21 cellular contexts compared by ENCODE assay signal in genomic region chr2:149065236-149065635, GRCh38. TPM values are rescaled to one million over a fixed set of nuclear protein-coding genes. Genes with fewer than 3 reads are reported as not detected.
DNase-seq lines count a peak whose midpoint lies in the region; ATAC-seq, FAIRE-seq and TF ChIP-seq lines count a peak whose summit lies in the region.
"Had no signal": no experiment of that assay in that cellular context is flagged by ENCODE, and none has a peak within 500 bp of the region (broad histone marks: within the 10 kb centered on the region; RNA-seq: fewer than 3 reads in every experiment).

No MANE protein-coding gene starts in this region.

- no peaks in the 10 kb centered on the region for H3K79me2 ChIP-seq in HepG2 (ENCODE audit: insufficient read depth, low read length)

- no peak overlapping the region for H3K27ac ChIP-seq in HepG2 (ENCODE audit: extremely low read length, insufficient read depth, low read length)
- H3K27ac ChIP-seq in right lobe of liver, result no peak overlapping the region
- no peak overlapping the region for H3K27ac ChIP-seq in foreskin keratinocyte
- H3K27ac ChIP-seq: prostate gland, WERI-Rb-1 had no signal

- DNase-seq in HepG2 (ENCODE audit: low spot score) (no peak), right lobe of liver (no peak), foreskin keratinocyte (no peak), NCI-H345 treated with DMSO at 0.1 percent for 48 hours (lab: John Stamatoyannopoulos, UW; ENCODE audit: unreplicated experiment) (no peak), kidney glomerular epithelial cell (lab: John Stamatoyannopoulos, UW) (no peak)
- no peak for DNase-seq in stimulated activated CD4-positive, alpha-beta T cell treated with anti-CD3 and anti-CD28 coated beads, Interleukin-4, amount 100 ng/mL, for 24 hours
- no peak for DNase-seq in activated T-cell treated with anti-CD3 and anti-CD28 coated beads, Interleukin-2, amount 50 U/mL, for 48 hours
- DNase-seq: 8988T; activated CD8-positive, alpha-beta T cell treated with anti-CD3 and anti-CD28 coated beads, Interleukin-2, amount 10 ng/mL, durations not matched to agents 7 days and 5 days; activated naive CD8-positive, alpha-beta T cell treated with anti-CD3 and anti-CD28 coated beads, Interleukin-2, amount 10 ng/mL, durations not matched to agents 7 days and 5 days; CD4-positive, alpha-beta T cell; effector CD8-positive, alpha-beta T cell; GOT3; natural killer cell; NCI-H82; stimulated activated naive CD4-positive, alpha-beta T cell; WERI-Rb-1 had no signal

- no peaks in the 10 kb centered on the region for H4K20me1 ChIP-seq in HepG2 (ENCODE audit: insufficient read depth, low read length)

- FAIRE-seq in HepG2 (lab: Jason Lieb, UNC), result no peak
- FAIRE-seq: GM12891 had no signal

- TF ChIP-seq RAD21 in HepG2 (CRISPR knock-in tag; IDR thresholded peaks at IDR 0.05), result no peak

- CTCF ChIA-PET in HepG2 (lab: Yijun Ruan, JAX; ENCODE audit: low intra/inter-chr PET ratio, low total read pairs), result no interaction called here

- TF ChIP-seq POLR2A in HepG2 (IDR thresholded peaks at IDR 0.05; ENCODE audit: insufficient read depth in 1 of 2, low read depth in 2 of 2, low read length in 2 of 2), result no peak
- TF ChIP-seq POLR2A in right lobe of liver (IDR thresholded peaks at IDR 0.05), result no peak

- TF ChIP-seq EP300 in HepG2 (IDR thresholded peaks at IDR 0.05; ENCODE audit: low read depth in 2 of 2, low read length in 2 of 2), result no peak
- no peak for TF ChIP-seq EP300 in HepG2 (CRISPR knock-in tag; IDR thresholded peaks at IDR 0.05; ENCODE audit: borderline replicate concordance)

- BruUV-seq in HepG2 (replicated peaks; lab: Mats Ljungman, UMichigan), result no TSS peak

- no peak for ATAC-seq in HepG2
- no peak for ATAC-seq in right lobe of liver
- peak; percentile 13 for ATAC-seq in SK-N-SH treated with all-trans-retinoic acid at 6 μM for 48 hours
- ATAC-seq in foreskin keratinocyte, result peak; percentile 33
- ATAC-seq: activated CD8-positive, alpha-beta T cell treated with anti-CD3 and anti-CD28 coated beads, Interleukin-2, amount 10 ng/mL, durations not matched to agents 7 days and 5 days; natural killer cell had no signal

- no peaks in the 10 kb centered on the region for H3K27me3 ChIP-seq in HepG2 (ENCODE audit: control insufficient read depth in 1 of 2, insufficient read depth in 2 of 2, low read length in 2 of 2)
- H3K27me3 ChIP-seq in right lobe of liver, result no peaks in the 10 kb centered on the region
- H3K27me3 ChIP-seq in foreskin keratinocyte, result no peaks in the 10 kb centered on the region

- POLR2A ChIA-PET in HepG2 (lab: Yijun Ruan, JAX), result no interaction called here

- in situ Hi-C loops in HepG2 (cut with HindIII; ENCODE audit: extremely low pct_ligation_motif_present, low pct_unique_long_range_greater_than_20kb), result no loop called here

- no peak overlapping the region for H3K4me2 ChIP-seq in HepG2 (ENCODE audit: low read depth, low read length)

- WGBS in HepG2 (ENCODE audit: low lambda C conversion rate), result 10% methylated on average over 3 of the region's 3 CpGs
- 58% methylated on average over 2 of the region's 3 CpGs for WGBS in right lobe of liver (ENCODE audit: insufficient coverage, low coverage, low lambda C conversion rate, missing lambda C conversion rate)

- no peak overlapping the region for H3K9ac ChIP-seq in HepG2 (ENCODE audit: insufficient read depth, low read depth, low read length)

- intact Hi-C loops in HepG2 (cut with micrococcal nuclease; ENCODE audit: unreplicated experiment) (no loop called here), right lobe of liver (cut with DNase I) (no loop called here)

- no peak overlapping the region for H2AFZ ChIP-seq in HepG2 (ENCODE audit: low read length)

- H3K4me3 ChIP-seq in HepG2 (replicated peaks in 1 of 3; ENCODE audit: insufficient read depth in 1 of 3, low read depth in 2 of 3, low read length in 3 of 3) (no peak overlapping the region), right lobe of liver (no peak overlapping the region)
- H3K4me3 ChIP-seq: prostate gland had no signal

- H3K36me3 ChIP-seq in HepG2 (replicated peaks in 1 of 2; ENCODE audit: control insufficient read depth in 1 of 2, insufficient read depth in 2 of 2, low read length in 2 of 2) (no peaks in the 10 kb centered on the region), right lobe of liver (no peaks in the 10 kb centered on the region)
- H3K36me3 ChIP-seq: prostate gland, WERI-Rb-1 had no signal

- H3K9me3 ChIP-seq in HepG2 (ENCODE audit: low read length), result no peaks in the 10 kb centered on the region
- H3K9me3 ChIP-seq in right lobe of liver, result no peaks in the 10 kb centered on the region
- H3K9me3 ChIP-seq: prostate gland had no signal

- H3K4me1 ChIP-seq in HepG2 (ENCODE audit: insufficient read depth, low read length) (no peaks in the 10 kb centered on the region), right lobe of liver (no peaks in the 10 kb centered on the region), foreskin keratinocyte (peaks cover 25% of the 10 kb centered on the region)
- H3K4me1 ChIP-seq: prostate gland had no signal

- TF ChIP-seq CTCF in HepG2 (CRISPR knock-in tag; IDR thresholded peaks at IDR 0.05) (no peak), right lobe of liver (IDR thresholded peaks at IDR 0.05) (no peak), foreskin keratinocyte (conservative IDR thresholded peaks at IDR 0.05) (no peak)

TF ChIP-seq in HepG2, 621 proteins besides CTCF, POLR2A, EP300 and RAD21 (continues in another document):
- no peak for TF ChIP-seq FOSL2 (CRISPR knock-in tag; IDR thresholded peaks at IDR 0.05)

TF ChIP-seq in SK-N-SH treated with all-trans-retinoic acid at 6 μM for 48 hours, 23 proteins besides CTCF, POLR2A, EP300 and RAD21 (continues in another document):
- TF ChIP-seq ZC3H10 (CRISPR knock-in tag; IDR thresholded peaks at IDR 0.05) (no peak), GLIS3 (CRISPR knock-in tag; IDR thresholded peaks at IDR 0.05) (no peak), BACH2 (CRISPR knock-in tag; IDR thresholded peaks at IDR 0.05; ENCODE audit: borderline replicate concordance) (no peak), ESRRG (CRISPR knock-in tag; IDR thresholded peaks at IDR 0.05) (no peak), ISL1 (CRISPR knock-in tag; IDR thresholded peaks at IDR 0.05) (no peak), POU6F1 (CRISPR knock-in tag; IDR thresholded peaks at IDR 0.05; ENCODE audit: borderline replicate concordance, low read depth) (no peak)

RNA-seq across cellular contexts. Expression of gene LYPD6B, which starts 26.7 kb away (rescaled TPM):
- total RNA-seq in HepG2 (2016; rRNA removed; fragmentation: Illumina TruSeq; extraction: Trizol) (not detected in 2 replicates), right lobe of liver (under 1 TPM in 2 of 6 experiments, not detected in 4; 0.30 to 0.31 TPM), foreskin keratinocyte (5.2 and 7.7 TPM in 2 replicates)
- not detected in 2 replicates for total RNA-seq in HepG2 (2016; cell fraction: cytosol; rRNA removed; fragmentation: Illumina TruSeq; extraction: Trizol; ENCODE audit: low read depth)
- not detected in 2 replicates for total RNA-seq in HepG2 (2016; cell fraction: insoluble cytoplasmic fraction; rRNA removed; fragmentation: Illumina TruSeq; extraction: Trizol)
- not detected in 2 replicates for total RNA-seq in HepG2 (2016; cell fraction: membrane; rRNA removed; fragmentation: Illumina TruSeq; extraction: Trizol)
- not detected in 2 replicates for total RNA-seq in HepG2 (2016; cell fraction: nucleus; rRNA removed; fragmentation: Illumina TruSeq; extraction: Trizol)
- polyA plus RNA-seq in HepG2 (2011; rRNA removed) (not detected in 2 replicates), foreskin keratinocyte (5.8 and 8.8 TPM in 2 replicates)
- not detected in 2 replicates for polyA plus RNA-seq in HepG2 (2011; cell fraction: cytosol; rRNA removed)
- not detected in 2 replicates for polyA plus RNA-seq in HepG2 (2011; cell fraction: nucleus; rRNA removed)
- not detected in 2 replicates for polyA plus RNA-seq in HepG2 (2012)
- not detected in 2 replicates for polyA plus RNA-seq in HepG2 (2016; cell fraction: cytosol; fragmentation: Illumina TruSeq; extraction: Trizol; ENCODE audit: low read depth)
- polyA plus RNA-seq in HepG2 (2016; cell fraction: insoluble cytoplasmic fraction; fragmentation: Illumina TruSeq; extraction: Trizol; ENCODE audit: low read depth), result not detected in 2 replicates
- not detected in 2 replicates for polyA plus RNA-seq in HepG2 (2016; cell fraction: membrane; fragmentation: Illumina TruSeq; extraction: Trizol; ENCODE audit: low read depth)
- polyA plus RNA-seq in HepG2 (2016; cell fraction: nucleus; fragmentation: Illumina TruSeq; extraction: Trizol; ENCODE audit: insufficient read depth, low read depth), result not detected in 2 replicates
- not detected in 2 replicates for polyA minus RNA-seq in HepG2 (2011; rRNA and poly(A)+ RNA removed; ENCODE audit: low replicate concordance)
- not detected in 2 replicates for polyA minus RNA-seq in HepG2 (2011; cell fraction: cytosol; rRNA and poly(A)+ RNA removed)
- polyA minus RNA-seq in HepG2 (2011; cell fraction: nucleus; rRNA and poly(A)+ RNA removed), result not detected in 2 replicates
- total RNA-seq: activated CD8-positive, alpha-beta T cell treated with anti-CD3 and anti-CD28 coated beads, Interleukin-2, amount 10 ng/mL, durations not matched to agents 7 days and 5 days; activated naive CD8-positive, alpha-beta T cell treated with anti-CD3 and anti-CD28 coated beads, Interleukin-2, amount 10 ng/mL, durations not matched to agents 7 days and 5 days; cardiac septum; CD4-positive, alpha-beta T cell; natural killer cell had no signal

Comparison
In these comparisons a context has a peak if more than half of its experiments do, and no peak if none do; other contexts are left out.
1. ATAC-seq: peak in SK-N-SH treated with all-trans-retinoic acid at 6 μM for 48 hours (single experiment) and foreskin keratinocyte (single experiment); none in HepG2 (single experiment) and right lobe of liver (0 of 4).